Comparison of ENCODE assay signal across 16 cellular contexts in the genomic region with DNA sequence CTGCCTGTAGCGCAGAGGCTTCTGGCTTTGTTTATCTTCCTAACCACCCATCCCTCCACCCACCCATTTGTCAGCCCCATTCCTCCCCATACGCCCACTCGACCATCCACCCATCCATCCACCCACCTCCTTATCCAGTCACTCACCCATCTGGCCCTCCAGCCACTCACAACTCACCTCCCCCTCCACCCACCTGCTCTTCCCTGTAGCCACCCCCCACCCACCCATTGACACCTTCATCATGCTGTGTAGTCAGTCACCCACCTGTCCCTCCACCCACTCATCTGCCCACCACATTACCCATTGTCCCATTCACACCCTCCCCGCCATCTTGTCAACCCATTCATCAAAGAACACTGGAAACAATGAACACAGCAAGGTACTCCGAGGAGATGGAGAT.
DNase-seq lines count a peak whose midpoint lies in the region.
"Had no signal": no experiment of that assay in that cellular context is flagged by ENCODE, and none has a peak within 500 bp of the region (broad histone marks: within the 10 kb centered on the region; RNA-seq: fewer than 3 reads in every experiment).

No MANE protein-coding gene starts in this region.

- DNase-seq in T-helper 1 cell = no peak
- DNase-seq in stimulated activated CD4-positive, alpha-beta T cell treated with anti-CD3 and anti-CD28 coated beads, Interleukin-2, amount 100 ng/mL, for 4 hours (ENCODE audit: low read depth) = peak; percentile 76
- no peak for DNase-seq in stimulated activated CD4-positive, alpha-beta T cell treated with anti-CD3 and anti-CD28 coated beads, Interleukin-12 subunit alpha, Interleukin-12 subunit beta, amount 100 ng/mL, for 4 hours
- DNase-seq in NCI-H69 (lab: John Stamatoyannopoulos, UW) = peak; percentile 37
- DNase-seq in stimulated activated CD8-positive, alpha-beta memory T cell treated with anti-CD3 and anti-CD28 coated beads, Interleukin-15, amount 100 ng/mL, for 4 hours (ENCODE audit: low read depth in 2 of 2) = peak; percentile 21 to 63
- no peak for DNase-seq in activated effector memory CD4-positive, alpha-beta T cell treated with anti-CD3 and anti-CD28 coated beads, Interleukin-2, amount 50 U/mL, for 16 hours
- DNase-seq in DMS 273 (lab: John Stamatoyannopoulos, UW; ENCODE audit: unreplicated experiment) = no peak
- DNase-seq: DMS153, EL, H7, NCI-H1092, NCI-H2029 treated with DMSO at 0.1 percent for 48 hours, NCI-H446 treated with DMSO at 0.1 percent for 48 hours, NCI-H774, PC-9 had no signal

- H3K27ac Mint-ChIP-seq in T-helper 1 cell treated with Interleukin-12 subunit alpha and Interleukin-12 subunit beta and Interleukin-4 antibody, amounts not matched to agents 30 μg/mL and 1 μg/mL, for 36 hours = peak overlapping the region; percentile 31

- no peaks in the 10 kb centered on the region for H3K9me3 Mint-ChIP-seq in T-helper 1 cell treated with Interleukin-12 subunit alpha and Interleukin-12 subunit beta and Interleukin-4 antibody, amounts not matched to agents 30 μg/mL and 1 μg/mL, for 36 hours

- peaks cover 15% of the 10 kb centered on the region for H3K27me3 Mint-ChIP-seq in T-helper 1 cell treated with Interleukin-12 subunit alpha and Interleukin-12 subunit beta and Interleukin-4 antibody, amounts not matched to agents 30 μg/mL and 1 μg/mL, for 36 hours (ENCODE audit: low read depth)

- no peaks in the 10 kb centered on the region for H3K36me3 Mint-ChIP-seq in T-helper 1 cell treated with Interleukin-12 subunit alpha and Interleukin-12 subunit beta and Interleukin-4 antibody, amounts not matched to agents 30 μg/mL and 1 μg/mL, for 36 hours (ENCODE audit: low read depth)

- H3K4me3 Mint-ChIP-seq in T-helper 1 cell treated with Interleukin-12 subunit alpha and Interleukin-12 subunit beta and Interleukin-4 antibody, amounts not matched to agents 30 μg/mL and 1 μg/mL, for 36 hours = no peak overlapping the region

- peaks cover under 1% of the 10 kb centered on the region for H3K4me1 Mint-ChIP-seq in T-helper 1 cell treated with Interleukin-12 subunit alpha and Interleukin-12 subunit beta and Interleukin-4 antibody, amounts not matched to agents 30 μg/mL and 1 μg/mL, for 36 hours (ENCODE audit: low read depth)

Comparison
In these comparisons a context has a peak if more than half of its experiments do, and no peak if none do; other contexts are left out.
1. DNase-seq: peak in stimulated activated CD4-positive, alpha-beta T cell treated with anti-CD3 and anti-CD28 coated beads, Interleukin-2, amount 100 ng/mL, for 4 hours (single experiment), NCI-H69 (single experiment) and stimulated activated CD8-positive, alpha-beta memory T cell treated with anti-CD3 and anti-CD28 coated beads, Interleukin-15, amount 100 ng/mL, for 4 hours (2 of 2); none in T-helper 1 cell (0 of 5), stimulated activated CD4-positive, alpha-beta T cell treated with anti-CD3 and anti-CD28 coated beads, Interleukin-12 subunit alpha, Interleukin-12 subunit beta, amount 100 ng/mL, for 4 hours (single experiment), activated effector memory CD4-positive, alpha-beta T cell treated with anti-CD3 and anti-CD28 coated beads, Interleukin-2, amount 50 U/mL, for 16 hours (single experiment) and DMS 273 (single experiment).